Comparison of ENCODE assay signal across 14 cellular contexts in the genomic region with DNA sequence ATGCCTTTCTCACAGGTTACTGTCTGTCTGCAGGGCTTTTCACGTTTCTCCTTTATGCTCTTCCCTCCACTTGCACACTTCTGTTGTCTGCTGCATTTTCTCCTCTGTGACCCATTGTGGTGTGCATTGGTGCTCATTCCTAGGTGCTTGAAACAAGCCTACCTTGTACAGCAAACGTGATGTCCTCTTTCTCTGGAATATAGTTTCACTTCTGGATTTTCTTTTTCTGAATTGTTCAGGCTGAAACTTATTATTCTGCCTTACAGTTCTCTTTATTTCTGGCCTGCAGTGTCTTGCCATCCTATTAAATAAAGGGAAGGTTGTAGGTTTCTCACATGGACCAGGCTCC.
"Had no signal": no experiment of that assay in that cellular context is flagged by ENCODE, and none has a peak within 500 bp of the region (broad histone marks: within the 10 kb centered on the region; RNA-seq: fewer than 3 reads in every experiment).

No MANE protein-coding gene starts in this region.

- H3K9me3 Mint-ChIP-seq: activated T-cell treated with anti-CD3 and anti-CD28 coated beads, Interleukin-2, amount 50 U/mL, for 4 hours; naive thymus-derived CD8-positive, alpha-beta T cell had no signal

- H3K4me3 ChIP-seq: esophagus muscularis mucosa, lower lobe of right lung, stomach, vagina had no signal

- H3K27ac ChIP-seq: lower lobe of right lung, stomach, vagina had no signal

- H3K4me3 Mint-ChIP-seq: activated naive CD8-positive, alpha-beta T cell; activated T-cell treated with anti-CD3 and anti-CD28 coated beads, Interleukin-2, amount 50 U/mL, for 4 hours; naive thymus-derived CD8-positive, alpha-beta T cell had no signal

- ATAC-seq: activated CD4-positive, CD25-positive, alpha-beta regulatory T cell treated with anti-CD3 and anti-CD28 coated beads, Interleukin-2, amount 50 U/mL, for 24 hours; activated T-cell treated with anti-CD3 and anti-CD28 coated beads, Interleukin-2, amount 50 U/mL, for 4 hours; lower lobe of right lung; naive thymus-derived CD8-positive, alpha-beta T cell had no signal

- H3K27me3 ChIP-seq: esophagus muscularis mucosa, stomach, vagina had no signal

- H3K27me3 Mint-ChIP-seq: activated naive CD8-positive, alpha-beta T cell; naive thymus-derived CD8-positive, alpha-beta T cell had no signal

- H3K9me3 ChIP-seq: esophagus muscularis mucosa, lower lobe of right lung, stomach, vagina had no signal

- DNase-seq: activated effector memory CD4-positive, alpha-beta T cell treated with anti-CD3 and anti-CD28 coated beads, Interleukin-2, amount 50 U/mL, for 16 hours; activated T-cell treated with anti-CD3 and anti-CD28 coated beads, Interleukin-2, amount 50 U/mL, for 4 hours; aorta; lower lobe of right lung; naive thymus-derived CD8-positive, alpha-beta T cell; nucleus accumbens; stimulated activated CD4-positive, alpha-beta T cell treated with anti-CD3 and anti-CD28 coated beads, Interleukin-4, amount 100 ng/mL, for 1 hour; stimulated activated CD8-positive, alpha-beta memory T cell treated with anti-CD3 and anti-CD28 coated beads, Interleukin-4, amount 100 ng/mL, for 48 hours; stomach; T-helper 2 cell had no signal
